In genomic region chr20:37430778-37431460, GRCh38 we compare ENCODE assay signal across 17 cellular contexts.
"Had no signal": no experiment of that assay in that cellular context is flagged by ENCODE, and none has a peak within 500 bp of the region (broad histone marks: within the 10 kb centered on the region; RNA-seq: fewer than 3 reads in every experiment).

No MANE protein-coding gene starts in this region.

- FAIRE-seq: kidney had no signal

- DNase-seq: activated CD4-positive, alpha-beta T cell treated with anti-CD3 and anti-CD28 coated beads, Interleukin-2, amount 10 ng/mL, durations not matched to agents 24 days and 14 days; activated CD4-positive, CD25-positive, alpha-beta regulatory T cell; activated CD8-positive, alpha-beta memory T cell treated with anti-CD3 and anti-CD28 coated beads, Interleukin-2, amount 50 U/mL, for 48 hours; activated naive CD4-positive, alpha-beta T cell; activated naive CD8-positive, alpha-beta T cell treated with anti-CD3 and anti-CD28 coated beads, Interleukin-2, amount 10 ng/mL, durations not matched to agents 7 days and 5 days; aorta; cerebellar nuclear complex; effector memory CD4-positive, alpha-beta T cell; foreskin keratinocyte; glutamatergic neuron; kidney; left ventricle myocardium superior; mesenchymal stem cell; natural killer cell; stimulated activated CD4-positive, alpha-beta T cell treated with anti-CD3 and anti-CD28 coated beads, Interleukin-4, amount 100 ng/mL, for 1 hour; stimulated activated naive B cell treated with anti-CD40 and anti-IgM and Interleukin-4, amounts not matched to agents 10 μg/mL and 1 μg/mL and 100 μg/mL, for 72 hours; tibial artery had no signal
